ENCODE assay signal across 23 cellular contexts in the genomic region with DNA sequence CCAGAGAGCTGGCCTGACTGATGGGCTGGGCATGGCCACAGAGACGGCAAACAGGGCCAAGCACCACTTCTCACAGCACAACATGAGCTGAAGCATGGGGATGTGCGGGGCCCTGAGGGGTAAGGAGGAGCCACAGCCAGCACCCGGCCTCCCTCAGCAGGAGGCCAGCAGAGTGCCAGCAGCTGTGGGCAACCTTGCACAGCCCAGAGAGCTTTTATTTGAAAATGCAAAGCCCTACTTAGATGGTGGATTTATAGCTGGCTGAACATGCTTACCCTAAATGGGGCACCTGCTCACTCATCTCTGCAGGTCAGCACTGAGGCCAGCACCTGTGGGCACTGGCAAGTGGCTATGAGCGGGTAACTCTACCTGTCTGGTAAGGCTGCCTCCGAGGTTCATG. TPM values are rescaled to one million over a fixed set of nuclear protein-coding genes. Genes with fewer than 3 reads are reported as not detected.
DNase-seq lines count a peak whose midpoint lies in the region; ATAC-seq lines count a peak whose summit lies in the region.
"Had no signal": no experiment of that assay in that cellular context is flagged by ENCODE, and none has a peak within 500 bp of the region (broad histone marks: within the 10 kb centered on the region; RNA-seq: fewer than 3 reads in every experiment).

No MANE protein-coding gene starts in this region.

- H3K4me3 Mint-ChIP-seq in memory B cell = no peak overlapping the region
- no peak overlapping the region for H3K4me3 Mint-ChIP-seq in activated CD4-positive, alpha-beta T cell treated with anti-CD3 and anti-CD28 coated beads, Interleukin-2, amount 10 ng/mL, durations not matched to agents 24 days and 14 days
- no peak overlapping the region for H3K4me3 Mint-ChIP-seq in stimulated activated naive CD8-positive, alpha-beta T cell treated with anti-CD3 and anti-CD28 coated beads, Interleukin-15, amount 100 ng/mL, for 72 hours
- H3K4me3 Mint-ChIP-seq: activated T-helper 1 cell treated with anti-CD3 and anti-CD28 coated beads, Interleukin-12 subunit alpha, Interleukin-12 subunit beta, Interleukin-2, Interleukin-4 antibody, amounts not matched to agents 30 ng/mL and 10 ng/mL and 1 ng/mL, durations not matched to agents 14 hours and 24 hours and 36 hours; nephron; stimulated activated naive CD8-positive, alpha-beta T cell treated with anti-CD3 and anti-CD28 coated beads, Interleukin-15, Interleukin-2, amounts not matched to agents 100 ng/mL and 50 ng/mL, for 24 hours; WTC11 had no signal

- H3K27me3 Mint-ChIP-seq in memory B cell = no peaks in the 10 kb centered on the region
- no peaks in the 10 kb centered on the region for H3K27me3 Mint-ChIP-seq in activated CD4-positive, alpha-beta T cell treated with anti-CD3 and anti-CD28 coated beads, Interleukin-2, amount 10 ng/mL, durations not matched to agents 24 days and 14 days
- no peaks in the 10 kb centered on the region for H3K27me3 Mint-ChIP-seq in stimulated activated naive CD8-positive, alpha-beta T cell treated with anti-CD3 and anti-CD28 coated beads, Interleukin-15, amount 100 ng/mL, for 72 hours
- H3K27me3 Mint-ChIP-seq: stimulated activated naive CD8-positive, alpha-beta T cell treated with anti-CD3 and anti-CD28 coated beads, Interleukin-15, Interleukin-2, amounts not matched to agents 100 ng/mL and 50 ng/mL, for 24 hours had no signal

- peak overlapping the region; percentile 31 for H3K27ac Mint-ChIP-seq in memory B cell
- H3K27ac Mint-ChIP-seq in activated CD4-positive, alpha-beta T cell treated with anti-CD3 and anti-CD28 coated beads, Interleukin-2, amount 10 ng/mL, durations not matched to agents 24 days and 14 days = no peak overlapping the region
- peak overlapping the region in 1 of 2 donors; percentile 42 for H3K27ac Mint-ChIP-seq in stimulated activated naive CD8-positive, alpha-beta T cell treated with anti-CD3 and anti-CD28 coated beads, Interleukin-15, amount 100 ng/mL, for 72 hours
- H3K27ac Mint-ChIP-seq: activated T-helper 1 cell treated with anti-CD3 and anti-CD28 coated beads, Interleukin-12 subunit alpha, Interleukin-12 subunit beta, Interleukin-2, Interleukin-4 antibody, amounts not matched to agents 30 ng/mL and 10 ng/mL and 1 ng/mL, durations not matched to agents 14 hours and 24 hours and 36 hours; CD14-positive monocyte; nephron; stimulated activated naive CD8-positive, alpha-beta T cell treated with anti-CD3 and anti-CD28 coated beads, Interleukin-15, Interleukin-2, amounts not matched to agents 100 ng/mL and 50 ng/mL, for 24 hours had no signal

- ATAC-seq in memory B cell (ENCODE audit: low read depth) (no peak), GM18868 (IDR thresholded peaks at IDR 0.05; ENCODE audit: unreplicated experiment) (no peak)
- ATAC-seq in stimulated activated naive CD8-positive, alpha-beta T cell treated with anti-CD3 and anti-CD28 coated beads, Interleukin-15, amount 100 ng/mL, for 72 hours = no peak
- ATAC-seq: activated naive CD4-positive, alpha-beta T cell treated with anti-CD3 and anti-CD28 coated beads, Interleukin-2, amount 50 U/mL, for 72 hours; WTC11 had no signal

- H3K36me3 Mint-ChIP-seq in memory B cell = peaks cover 9% of the 10 kb centered on the region
- peaks cover 47% of the 10 kb centered on the region for H3K36me3 Mint-ChIP-seq in activated CD4-positive, alpha-beta T cell treated with anti-CD3 and anti-CD28 coated beads, Interleukin-2, amount 10 ng/mL, durations not matched to agents 24 days and 14 days (ENCODE audit: low read depth)

- H3K4me1 Mint-ChIP-seq in memory B cell = peaks cover 2% of the 10 kb centered on the region
- peaks cover 20% of the 10 kb centered on the region for H3K4me1 Mint-ChIP-seq in activated CD4-positive, alpha-beta T cell treated with anti-CD3 and anti-CD28 coated beads, Interleukin-2, amount 10 ng/mL, durations not matched to agents 24 days and 14 days
- H3K4me1 Mint-ChIP-seq in stimulated activated naive CD8-positive, alpha-beta T cell treated with anti-CD3 and anti-CD28 coated beads, Interleukin-15, amount 100 ng/mL, for 72 hours = peaks cover 21% of the 10 kb centered on the region
- H3K4me1 Mint-ChIP-seq: CD14-positive monocyte had no signal

- intact Hi-C loops in activated CD4-positive, alpha-beta T cell treated with anti-CD3 and anti-CD28 coated beads, Interleukin-2, amount 10 ng/mL, durations not matched to agents 24 days and 14 days (cut with micrococcal nuclease) = no loop called here

- peak; percentile 43 to 81 for DNase-seq in NCI-H2081 (lab: John Stamatoyannopoulos, UW)
- DNase-seq in NCI-H2081 treated with DMSO at 0.1 percent for 48 hours (lab: John Stamatoyannopoulos, UW) = no peak
- peak; percentile 86 to 94 (median 89) for DNase-seq in NCI-H1417 (lab: John Stamatoyannopoulos, UW)
- DNase-seq in NCI-H2196 (lab: John Stamatoyannopoulos, UW; ENCODE audit: unreplicated experiment) = peak; percentile 90
- no peak for DNase-seq in memory B cell (ENCODE audit: low spot score in 2 of 2)
- DNase-seq in activated CD4-positive, alpha-beta T cell treated with anti-CD3 and anti-CD28 coated beads, Interleukin-2, amount 10 ng/mL, durations not matched to agents 24 days and 14 days = no peak
- no peak for DNase-seq in stimulated activated naive CD8-positive, alpha-beta T cell treated with anti-CD3 and anti-CD28 coated beads, Interleukin-15, amount 100 ng/mL, for 72 hours
- DNase-seq: activated CD4-positive, alpha-beta T cell treated with anti-CD3 and anti-CD28 coated beads, Interleukin-2, amount 50 U/mL, for 1 hour; left ventricle myocardium inferior; NCI-H226; pancreas; PC-9; retina; SIG-M5; SW 1271; thyroid gland had no signal

- H3K9me3 Mint-ChIP-seq in memory B cell = no peaks in the 10 kb centered on the region
- no peaks in the 10 kb centered on the region for H3K9me3 Mint-ChIP-seq in activated CD4-positive, alpha-beta T cell treated with anti-CD3 and anti-CD28 coated beads, Interleukin-2, amount 10 ng/mL, durations not matched to agents 24 days and 14 days
- no peaks in the 10 kb centered on the region for H3K9me3 Mint-ChIP-seq in stimulated activated naive CD8-positive, alpha-beta T cell treated with anti-CD3 and anti-CD28 coated beads, Interleukin-15, amount 100 ng/mL, for 72 hours
- H3K9me3 Mint-ChIP-seq: activated naive CD4-positive, alpha-beta T cell treated with anti-CD3 and anti-CD28 coated beads, Interleukin-2, amount 50 U/mL, for 72 hours; activated T-helper 1 cell treated with anti-CD3 and anti-CD28 coated beads, Interleukin-12 subunit alpha, Interleukin-12 subunit beta, Interleukin-2, Interleukin-4 antibody, amounts not matched to agents 30 ng/mL and 10 ng/mL and 1 ng/mL, durations not matched to agents 14 hours and 24 hours and 36 hours; nephron; stimulated activated naive CD8-positive, alpha-beta T cell treated with anti-CD3 and anti-CD28 coated beads, Interleukin-15, Interleukin-2, amounts not matched to agents 100 ng/mL and 50 ng/mL, for 24 hours; WTC11 had no signal

RNA-seq across cellular contexts. Expression of gene SLC66A1, which starts 44.1 kb away (rescaled TPM):
- 9.2 and 10.1 TPM in 2 replicates for total RNA-seq in activated CD4-positive, alpha-beta T cell treated with anti-CD3 and anti-CD28 coated beads, Interleukin-2, amount 10 ng/mL, durations not matched to agents 24 days and 14 days

RNA-seq across cellular contexts. Expression of gene AKR7A2, which starts 44.3 kb away (rescaled TPM):
- 33.6 and 35.4 TPM in 2 replicates for total RNA-seq in activated CD4-positive, alpha-beta T cell treated with anti-CD3 and anti-CD28 coated beads, Interleukin-2, amount 10 ng/mL, durations not matched to agents 24 days and 14 days

Comparison
In these comparisons a context has a peak if more than half of its experiments do, and no peak if none do; other contexts are left out.
1. DNase-seq: peak in NCI-H2081 (2 of 2), NCI-H1417 (3 of 3) and NCI-H2196 (single experiment); none in NCI-H2081 treated with DMSO at 0.1 percent for 48 hours (single experiment), memory B cell (0 of 2), activated CD4-positive, alpha-beta T cell treated with anti-CD3 and anti-CD28 coated beads, Interleukin-2, amount 10 ng/mL, durations not matched to agents 24 days and 14 days (single experiment) and stimulated activated naive CD8-positive, alpha-beta T cell treated with anti-CD3 and anti-CD28 coated beads, Interleukin-15, amount 100 ng/mL, for 72 hours (0 of 2).